In genomic region chr2:191566347-191566746, GRCh38 we compare ENCODE assay signal across 8 cellular contexts.
DNase-seq lines count a peak whose midpoint lies in the region; ATAC-seq and TF ChIP-seq lines count a peak whose summit lies in the region.

No MANE protein-coding gene starts in this region.

- no peak for TF ChIP-seq EP300 in sigmoid colon (IDR thresholded peaks at IDR 0.05)

- H3K36me3 ChIP-seq in SJSA1 (no peaks in the 10 kb centered on the region), sigmoid colon (no peaks in the 10 kb centered on the region)

- H3K4me1 ChIP-seq in SJSA1 (replicated peaks) (peaks cover 14% of the 10 kb centered on the region), sigmoid colon (no peaks in the 10 kb centered on the region)

- WGBS in sigmoid colon, 2 donors, result 69 to 71% methylated on average over 8 of the region's 8 CpGs

- peak; percentile 7 to 59 (median 34) for TF ChIP-seq CTCF in sigmoid colon (IDR thresholded peaks at IDR 0.05)

- TF ChIP-seq POLR2A in sigmoid colon (IDR thresholded peaks at IDR 0.05), result no peak

- no peak overlapping the region for H3K27ac ChIP-seq in SJSA1
- H3K27ac ChIP-seq in sigmoid colon, result no peak overlapping the region

- H3K4me3 ChIP-seq in SJSA1 (no peak overlapping the region), sigmoid colon (no peak overlapping the region)

- DNase-seq in ELR (ENCODE audit: low read depth) (peak; percentile 89), Kasumi-1 (lab: John Stamatoyannopoulos, UW) (peak; percentile 83 to 90), SJSA1 (ENCODE audit: low read depth in 1 of 2, low spot score in 2 of 2) (peak; percentile 77 to 78), head of caudate nucleus (peak in 41 of 42 donors; percentile 7 to 87 (median 65)), sigmoid colon (no peak)
- peak; percentile 15 to 55 (median 42) for DNase-seq in activated naive CD4-positive, alpha-beta T cell (lab: John Stamatoyannopoulos, UW)

- ATAC-seq in GM21619 (IDR thresholded peaks at IDR 0.05; ENCODE audit: unreplicated experiment) (peak; percentile 63), GM18520 (IDR thresholded peaks at IDR 0.05; ENCODE audit: unreplicated experiment) (no peak)

- H3K27me3 ChIP-seq in SJSA1 (replicated peaks) (no peaks in the 10 kb centered on the region), sigmoid colon (no peaks in the 10 kb centered on the region)

- intact Hi-C loops in head of caudate nucleus (cut with DNase I), result loop anchor here (5.0 kb wide), 1 partner anchor 126 kb away; no protein-coding TSS in a partner anchor
- intact Hi-C loops in sigmoid colon (cut with DNase I), result no loop called here

- no peaks in the 10 kb centered on the region for H3K9me3 ChIP-seq in SJSA1 (replicated peaks)
- no peaks in the 10 kb centered on the region for H3K9me3 ChIP-seq in sigmoid colon
